ENCODE assay signal across 2 cellular contexts in the genomic region with DNA sequence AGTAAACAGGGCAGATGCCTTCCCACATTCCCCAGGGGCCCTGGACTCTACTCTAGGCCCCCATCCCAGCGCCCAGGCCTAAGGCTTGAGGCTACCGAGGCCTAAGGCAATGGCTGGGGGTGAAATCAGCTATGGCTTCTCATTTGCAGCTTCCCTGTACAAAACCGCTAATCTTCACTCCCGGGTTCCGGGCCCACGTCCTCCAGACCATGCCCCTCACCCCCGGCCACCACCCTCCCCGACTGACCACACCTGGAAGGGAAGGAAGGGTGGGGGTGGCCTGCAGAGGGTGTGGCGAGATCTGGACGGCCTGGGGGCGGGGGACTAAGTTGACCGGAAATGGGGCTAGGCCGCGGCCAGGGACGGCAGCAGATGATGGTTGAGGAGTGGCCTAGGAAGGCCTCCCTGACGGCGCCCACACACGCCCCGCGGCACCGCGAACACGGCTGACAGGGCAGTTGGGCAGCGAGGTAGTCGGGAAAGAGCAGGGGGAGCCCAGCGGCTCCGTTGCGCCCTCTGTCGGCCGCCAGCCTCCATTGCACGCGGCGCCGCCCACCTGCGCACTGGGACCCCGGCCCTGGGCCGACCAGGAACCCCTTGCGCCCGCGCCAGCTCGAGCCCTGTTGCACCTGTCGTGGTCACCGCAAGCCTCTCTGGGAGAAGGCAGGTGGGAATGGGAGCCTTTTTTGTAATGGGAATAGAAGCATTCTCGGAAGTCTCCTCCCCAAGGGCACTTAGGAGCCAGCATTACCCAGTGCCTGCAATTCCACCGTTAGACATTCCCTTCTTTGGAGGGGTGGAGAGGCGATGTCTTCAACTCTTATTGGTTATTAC.
A peak's percentile ranks its signal among the peaks of the same experiment; 100 is the strongest.
TF ChIP-seq lines count a peak whose summit lies in the region.

No MANE protein-coding gene starts in this region.

TF ChIP-seq in GM23338, 12 proteins besides CTCF, POLR2A, EP300 and RAD21 (continues in another document):
- TF ChIP-seq, protein P1, sequence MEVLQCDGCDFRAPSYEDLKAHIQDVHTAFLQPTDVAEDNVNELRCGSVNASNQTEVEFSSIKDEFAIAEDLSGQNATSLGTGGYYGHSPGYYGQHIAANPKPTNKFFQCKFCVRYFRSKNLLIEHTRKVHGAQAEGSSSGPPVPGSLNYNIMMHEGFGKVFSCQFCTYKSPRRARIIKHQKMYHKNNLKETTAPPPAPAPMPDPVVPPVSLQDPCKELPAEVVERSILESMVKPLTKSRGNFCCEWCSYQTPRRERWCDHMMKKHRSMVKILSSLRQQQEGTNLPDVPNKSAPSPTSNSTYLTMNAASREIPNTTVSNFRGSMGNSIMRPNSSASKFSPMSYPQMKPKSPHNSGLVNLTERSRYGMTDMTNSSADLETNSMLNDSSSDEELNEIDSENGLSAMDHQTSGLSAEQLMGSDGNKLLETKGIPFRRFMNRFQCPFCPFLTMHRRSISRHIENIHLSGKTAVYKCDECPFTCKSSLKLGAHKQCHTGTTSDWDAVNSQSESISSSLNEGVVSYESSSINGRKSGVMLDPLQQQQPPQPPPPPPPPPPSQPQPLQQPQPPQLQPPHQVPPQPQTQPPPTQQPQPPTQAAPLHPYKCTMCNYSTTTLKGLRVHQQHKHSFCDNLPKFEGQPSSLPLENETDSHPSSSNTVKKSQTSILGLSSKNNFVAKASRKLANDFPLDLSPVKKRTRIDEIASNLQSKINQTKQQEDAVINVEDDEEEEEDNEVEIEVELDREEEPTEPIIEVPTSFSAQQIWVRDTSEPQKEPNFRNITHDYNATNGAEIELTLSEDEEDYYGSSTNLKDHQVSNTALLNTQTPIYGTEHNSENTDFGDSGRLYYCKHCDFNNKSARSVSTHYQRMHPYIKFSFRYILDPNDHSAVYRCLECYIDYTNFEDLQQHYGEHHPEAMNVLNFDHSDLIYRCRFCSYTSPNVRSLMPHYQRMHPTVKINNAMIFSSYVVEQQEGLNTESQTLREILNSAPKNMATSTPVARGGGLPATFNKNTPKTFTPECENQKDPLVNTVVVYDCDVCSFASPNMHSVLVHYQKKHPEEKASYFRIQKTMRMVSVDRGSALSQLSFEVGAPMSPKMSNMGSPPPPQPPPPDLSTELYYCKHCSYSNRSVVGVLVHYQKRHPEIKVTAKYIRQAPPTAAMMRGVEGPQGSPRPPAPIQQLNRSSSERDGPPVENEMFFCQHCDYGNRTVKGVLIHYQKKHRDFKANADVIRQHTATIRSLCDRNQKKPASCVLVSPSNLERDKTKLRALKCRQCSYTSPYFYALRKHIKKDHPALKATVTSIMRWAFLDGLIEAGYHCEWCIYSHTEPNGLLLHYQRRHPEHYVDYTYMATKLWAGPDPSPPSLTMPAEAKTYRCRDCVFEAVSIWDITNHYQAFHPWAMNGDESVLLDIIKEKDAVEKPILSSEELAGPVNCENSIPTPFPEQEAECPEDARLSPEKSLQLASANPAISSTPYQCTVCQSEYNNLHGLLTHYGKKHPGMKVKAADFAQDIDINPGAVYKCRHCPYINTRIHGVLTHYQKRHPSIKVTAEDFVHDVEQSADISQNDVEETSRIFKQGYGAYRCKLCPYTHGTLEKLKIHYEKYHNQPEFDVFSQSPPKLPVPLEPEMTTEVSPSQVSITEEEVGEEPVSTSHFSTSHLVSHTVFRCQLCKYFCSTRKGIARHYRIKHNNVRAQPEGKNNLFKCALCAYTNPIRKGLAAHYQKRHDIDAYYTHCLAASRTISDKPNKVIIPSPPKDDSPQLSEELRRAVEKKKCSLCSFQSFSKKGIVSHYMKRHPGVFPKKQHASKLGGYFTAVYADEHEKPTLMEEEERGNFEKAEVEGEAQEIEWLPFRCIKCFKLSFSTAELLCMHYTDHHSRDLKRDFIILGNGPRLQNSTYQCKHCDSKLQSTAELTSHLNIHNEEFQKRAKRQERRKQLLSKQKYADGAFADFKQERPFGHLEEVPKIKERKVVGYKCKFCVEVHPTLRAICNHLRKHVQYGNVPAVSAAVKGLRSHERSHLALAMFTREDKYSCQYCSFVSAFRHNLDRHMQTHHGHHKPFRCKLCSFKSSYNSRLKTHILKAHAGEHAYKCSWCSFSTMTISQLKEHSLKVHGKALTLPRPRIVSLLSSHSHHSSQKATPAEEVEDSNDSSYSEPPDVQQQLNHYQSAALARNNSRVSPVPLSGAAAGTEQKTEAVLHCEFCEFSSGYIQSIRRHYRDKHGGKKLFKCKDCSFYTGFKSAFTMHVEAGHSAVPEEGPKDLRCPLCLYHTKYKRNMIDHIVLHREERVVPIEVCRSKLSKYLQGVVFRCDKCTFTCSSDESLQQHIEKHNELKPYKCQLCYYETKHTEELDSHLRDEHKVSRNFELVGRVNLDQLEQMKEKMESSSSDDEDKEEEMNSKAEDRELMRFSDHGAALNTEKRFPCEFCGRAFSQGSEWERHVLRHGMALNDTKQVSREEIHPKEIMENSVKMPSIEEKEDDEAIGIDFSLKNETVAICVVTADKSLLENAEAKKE (CRISPR knock-in tag; IDR thresholded peaks at IDR 0.05): no peak
- TF ChIP-seq ZNF114 (CRISPR knock-in tag; IDR thresholded peaks at IDR 0.05) (no peak), JUNB (IDR thresholded peaks at IDR 0.05; ENCODE audit: unreplicated experiment) (no peak), ZNF331 (CRISPR knock-in tag; IDR thresholded peaks at IDR 0.05; ENCODE audit: low read depth) (no peak), EZH2phosphoT487 (IDR thresholded peaks at IDR 0.05; ENCODE audit: unreplicated experiment) (no peak), STAT1 (IDR thresholded peaks at IDR 0.05; ENCODE audit: unreplicated experiment) (no peak), POLR2AphosphoS5 (IDR thresholded peaks at IDR 0.05; ENCODE audit: low read depth) (no peak), EZH2 (IDR thresholded peaks at IDR 0.05; ENCODE audit: low read depth, unreplicated experiment) (no peak), NANOG (IDR thresholded peaks at IDR 0.05; ENCODE audit: borderline replicate concordance) (no peak)
- TF ChIP-seq, protein P2, sequence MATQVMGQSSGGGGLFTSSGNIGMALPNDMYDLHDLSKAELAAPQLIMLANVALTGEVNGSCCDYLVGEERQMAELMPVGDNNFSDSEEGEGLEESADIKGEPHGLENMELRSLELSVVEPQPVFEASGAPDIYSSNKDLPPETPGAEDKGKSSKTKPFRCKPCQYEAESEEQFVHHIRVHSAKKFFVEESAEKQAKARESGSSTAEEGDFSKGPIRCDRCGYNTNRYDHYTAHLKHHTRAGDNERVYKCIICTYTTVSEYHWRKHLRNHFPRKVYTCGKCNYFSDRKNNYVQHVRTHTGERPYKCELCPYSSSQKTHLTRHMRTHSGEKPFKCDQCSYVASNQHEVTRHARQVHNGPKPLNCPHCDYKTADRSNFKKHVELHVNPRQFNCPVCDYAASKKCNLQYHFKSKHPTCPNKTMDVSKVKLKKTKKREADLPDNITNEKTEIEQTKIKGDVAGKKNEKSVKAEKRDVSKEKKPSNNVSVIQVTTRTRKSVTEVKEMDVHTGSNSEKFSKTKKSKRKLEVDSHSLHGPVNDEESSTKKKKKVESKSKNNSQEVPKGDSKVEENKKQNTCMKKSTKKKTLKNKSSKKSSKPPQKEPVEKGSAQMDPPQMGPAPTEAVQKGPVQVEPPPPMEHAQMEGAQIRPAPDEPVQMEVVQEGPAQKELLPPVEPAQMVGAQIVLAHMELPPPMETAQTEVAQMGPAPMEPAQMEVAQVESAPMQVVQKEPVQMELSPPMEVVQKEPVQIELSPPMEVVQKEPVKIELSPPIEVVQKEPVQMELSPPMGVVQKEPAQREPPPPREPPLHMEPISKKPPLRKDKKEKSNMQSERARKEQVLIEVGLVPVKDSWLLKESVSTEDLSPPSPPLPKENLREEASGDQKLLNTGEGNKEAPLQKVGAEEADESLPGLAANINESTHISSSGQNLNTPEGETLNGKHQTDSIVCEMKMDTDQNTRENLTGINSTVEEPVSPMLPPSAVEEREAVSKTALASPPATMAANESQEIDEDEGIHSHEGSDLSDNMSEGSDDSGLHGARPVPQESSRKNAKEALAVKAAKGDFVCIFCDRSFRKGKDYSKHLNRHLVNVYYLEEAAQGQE (IDR thresholded peaks at IDR 0.05; ENCODE audit: unreplicated experiment): no peak

TF ChIP-seq in K562, 482 proteins besides CTCF, POLR2A, EP300 and RAD21 (continued from another document and continues in another):
- TF ChIP-seq, protein P3, sequence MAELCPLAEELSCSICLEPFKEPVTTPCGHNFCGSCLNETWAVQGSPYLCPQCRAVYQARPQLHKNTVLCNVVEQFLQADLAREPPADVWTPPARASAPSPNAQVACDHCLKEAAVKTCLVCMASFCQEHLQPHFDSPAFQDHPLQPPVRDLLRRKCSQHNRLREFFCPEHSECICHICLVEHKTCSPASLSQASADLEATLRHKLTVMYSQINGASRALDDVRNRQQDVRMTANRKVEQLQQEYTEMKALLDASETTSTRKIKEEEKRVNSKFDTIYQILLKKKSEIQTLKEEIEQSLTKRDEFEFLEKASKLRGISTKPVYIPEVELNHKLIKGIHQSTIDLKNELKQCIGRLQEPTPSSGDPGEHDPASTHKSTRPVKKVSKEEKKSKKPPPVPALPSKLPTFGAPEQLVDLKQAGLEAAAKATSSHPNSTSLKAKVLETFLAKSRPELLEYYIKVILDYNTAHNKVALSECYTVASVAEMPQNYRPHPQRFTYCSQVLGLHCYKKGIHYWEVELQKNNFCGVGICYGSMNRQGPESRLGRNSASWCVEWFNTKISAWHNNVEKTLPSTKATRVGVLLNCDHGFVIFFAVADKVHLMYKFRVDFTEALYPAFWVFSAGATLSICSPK (IDR thresholded peaks at IDR 0.05; ENCODE audit: borderline replicate concordance): no peak
- TF ChIP-seq DPF2 (IDR thresholded peaks at IDR 0.05): peak; percentile 31; the same call in 1 of the 2 replicates
- no peak for TF ChIP-seq FOXP1 (CRISPR knock-in tag; IDR thresholded peaks at IDR 0.05)
- TF ChIP-seq TCFL5 (CRISPR knock-in tag; conservative IDR thresholded peaks at IDR 0.05): no peak
- peak in 1 of 2 experiments; percentile 80; a peak in 2 of 4 replicates for TF ChIP-seq HDAC1 (IDR thresholded peaks at IDR 0.05)
- no peak for TF ChIP-seq TSC22D4 (tag; IDR thresholded peaks at IDR 0.05)
- no peak; a peak in 1 of 4 replicates for TF ChIP-seq TBL1XR1 (IDR thresholded peaks at IDR 0.05; ENCODE audit: low read length in 2 of 2)
- TF ChIP-seq, protein P4, sequence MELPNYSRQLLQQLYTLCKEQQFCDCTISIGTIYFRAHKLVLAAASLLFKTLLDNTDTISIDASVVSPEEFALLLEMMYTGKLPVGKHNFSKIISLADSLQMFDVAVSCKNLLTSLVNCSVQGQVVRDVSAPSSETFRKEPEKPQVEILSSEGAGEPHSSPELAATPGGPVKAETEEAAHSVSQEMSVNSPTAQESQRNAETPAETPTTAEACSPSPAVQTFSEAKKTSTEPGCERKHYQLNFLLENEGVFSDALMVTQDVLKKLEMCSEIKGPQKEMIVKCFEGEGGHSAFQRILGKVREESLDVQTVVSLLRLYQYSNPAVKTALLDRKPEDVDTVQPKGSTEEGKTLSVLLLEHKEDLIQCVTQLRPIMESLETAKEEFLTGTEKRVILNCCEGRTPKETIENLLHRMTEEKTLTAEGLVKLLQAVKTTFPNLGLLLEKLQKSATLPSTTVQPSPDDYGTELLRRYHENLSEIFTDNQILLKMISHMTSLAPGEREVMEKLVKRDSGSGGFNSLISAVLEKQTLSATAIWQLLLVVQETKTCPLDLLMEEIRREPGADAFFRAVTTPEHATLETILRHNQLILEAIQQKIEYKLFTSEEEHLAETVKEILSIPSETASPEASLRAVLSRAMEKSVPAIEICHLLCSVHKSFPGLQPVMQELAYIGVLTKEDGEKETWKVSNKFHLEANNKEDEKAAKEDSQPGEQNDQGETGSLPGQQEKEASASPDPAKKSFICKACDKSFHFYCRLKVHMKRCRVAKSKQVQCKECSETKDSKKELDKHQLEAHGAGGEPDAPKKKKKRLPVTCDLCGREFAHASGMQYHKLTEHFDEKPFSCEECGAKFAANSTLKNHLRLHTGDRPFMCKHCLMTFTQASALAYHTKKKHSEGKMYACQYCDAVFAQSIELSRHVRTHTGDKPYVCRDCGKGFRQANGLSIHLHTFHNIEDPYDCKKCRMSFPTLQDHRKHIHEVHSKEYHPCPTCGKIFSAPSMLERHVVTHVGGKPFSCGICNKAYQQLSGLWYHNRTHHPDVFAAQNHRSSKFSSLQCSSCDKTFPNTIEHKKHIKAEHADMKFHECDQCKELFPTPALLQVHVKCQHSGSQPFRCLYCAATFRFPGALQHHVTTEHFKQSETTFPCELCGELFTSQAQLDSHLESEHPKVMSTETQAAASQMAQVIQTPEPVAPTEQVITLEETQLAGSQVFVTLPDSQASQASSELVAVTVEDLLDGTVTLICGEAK (IDR thresholded peaks at IDR 0.05): peak; percentile 31; the same call in 1 of the 2 replicates
- TF ChIP-seq, protein P4 (CRISPR knock-in tag; IDR thresholded peaks at IDR 0.05): no peak
- no peak for TF ChIP-seq ZNF354B (CRISPR knock-in tag; IDR thresholded peaks at IDR 0.05)
- TF ChIP-seq, protein P5, sequence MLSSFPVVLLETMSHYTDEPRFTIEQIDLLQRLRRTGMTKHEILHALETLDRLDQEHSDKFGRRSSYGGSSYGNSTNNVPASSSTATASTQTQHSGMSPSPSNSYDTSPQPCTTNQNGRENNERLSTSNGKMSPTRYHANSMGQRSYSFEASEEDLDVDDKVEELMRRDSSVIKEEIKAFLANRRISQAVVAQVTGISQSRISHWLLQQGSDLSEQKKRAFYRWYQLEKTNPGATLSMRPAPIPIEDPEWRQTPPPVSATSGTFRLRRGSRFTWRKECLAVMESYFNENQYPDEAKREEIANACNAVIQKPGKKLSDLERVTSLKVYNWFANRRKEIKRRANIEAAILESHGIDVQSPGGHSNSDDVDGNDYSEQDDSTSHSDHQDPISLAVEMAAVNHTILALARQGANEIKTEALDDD (IDR thresholded peaks at IDR 0.05): no peak
- no peak for TF ChIP-seq NCOA2 (IDR thresholded peaks at IDR 0.05; ENCODE audit: partially characterized antibody in 2 of 2)
- TF ChIP-seq SMARCA5 (IDR thresholded peaks at IDR 0.05): no peak
- TF ChIP-seq HNRNPK (IDR thresholded peaks at IDR 0.05; ENCODE audit: low read depth, low read length, poor library complexity, severe bottlenecking): no peak
- TF ChIP-seq ZFX (CRISPR knock-in tag; IDR thresholded peaks at IDR 0.05): peak; percentile 94
- no peak for TF ChIP-seq MEF2A (IDR thresholded peaks at IDR 0.05; ENCODE audit: control insufficient read depth, low read depth, low read length)
- no peak for TF ChIP-seq HMG20B (CRISPR knock-in tag; IDR thresholded peaks at IDR 0.05)
- TF ChIP-seq KDM4B (IDR thresholded peaks at IDR 0.05; ENCODE audit: borderline replicate concordance in 2 of 2, low read depth in 1 of 2): no peak; a peak in 1 of 4 replicates
